ENCODE assay signal across 1 cellular context in the genomic region with DNA sequence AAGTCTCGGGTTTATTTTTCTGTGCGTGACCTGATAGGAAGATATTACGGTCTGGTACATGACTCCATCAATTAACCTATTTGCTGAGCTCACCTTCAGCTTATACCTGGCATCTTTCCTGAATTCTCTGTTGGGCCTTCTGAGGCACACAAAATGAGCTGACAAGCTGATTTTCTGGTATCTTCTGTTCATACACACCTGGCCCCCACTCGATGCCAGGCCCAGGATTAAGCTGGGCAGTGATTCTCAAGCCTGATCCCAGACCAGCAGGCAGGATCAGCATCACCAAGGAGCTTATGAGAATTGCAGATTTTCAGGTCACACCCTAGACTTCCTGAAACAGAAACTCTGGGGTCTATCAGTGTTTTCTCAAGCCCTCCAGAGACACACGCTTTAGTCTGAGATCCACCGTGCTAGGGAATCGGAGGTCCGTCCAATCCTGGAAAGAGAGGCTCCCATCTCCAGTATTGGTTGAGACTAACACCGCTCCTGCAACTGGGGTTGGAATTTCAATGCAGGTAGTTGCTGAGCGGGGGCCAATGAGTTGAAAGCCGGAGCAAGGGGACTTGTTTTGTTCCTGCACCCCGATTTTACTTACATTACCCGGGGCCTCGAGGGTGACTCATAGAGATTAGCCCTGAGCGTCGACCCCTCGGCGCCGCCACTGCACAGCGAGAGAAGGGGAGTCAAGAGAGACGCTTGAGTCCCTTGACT.
A peak's percentile ranks its signal among the peaks of the same experiment; 100 is the strongest.
TF ChIP-seq lines count a peak whose summit lies in the region.

No MANE protein-coding gene starts in this region.

TF ChIP-seq in K562, 482 proteins besides CTCF, POLR2A, EP300 and RAD21 (continued from another document and continues in another):
- no peak for TF ChIP-seq FOXK2 (conservative IDR thresholded peaks at IDR 0.05 in 1 of 2, IDR thresholded peaks at IDR 0.05 in 1 of 2; ENCODE audit: low read depth in 2 of 2)
- TF ChIP-seq, protein P1, sequence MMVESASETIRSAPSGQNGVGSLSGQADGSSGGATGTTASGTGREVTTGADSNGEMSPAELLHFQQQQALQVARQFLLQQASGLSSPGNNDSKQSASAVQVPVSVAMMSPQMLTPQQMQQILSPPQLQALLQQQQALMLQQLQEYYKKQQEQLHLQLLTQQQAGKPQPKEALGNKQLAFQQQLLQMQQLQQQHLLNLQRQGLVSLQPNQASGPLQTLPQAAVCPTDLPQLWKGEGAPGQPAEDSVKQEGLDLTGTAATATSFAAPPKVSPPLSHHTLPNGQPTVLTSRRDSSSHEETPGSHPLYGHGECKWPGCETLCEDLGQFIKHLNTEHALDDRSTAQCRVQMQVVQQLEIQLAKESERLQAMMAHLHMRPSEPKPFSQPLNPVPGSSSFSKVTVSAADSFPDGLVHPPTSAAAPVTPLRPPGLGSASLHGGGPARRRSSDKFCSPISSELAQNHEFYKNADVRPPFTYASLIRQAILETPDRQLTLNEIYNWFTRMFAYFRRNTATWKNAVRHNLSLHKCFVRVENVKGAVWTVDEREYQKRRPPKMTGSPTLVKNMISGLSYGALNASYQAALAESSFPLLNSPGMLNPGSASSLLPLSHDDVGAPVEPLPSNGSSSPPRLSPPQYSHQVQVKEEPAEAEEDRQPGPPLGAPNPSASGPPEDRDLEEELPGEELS (CRISPR knock-in tag; IDR thresholded peaks at IDR 0.05; ENCODE audit: borderline replicate concordance) = no peak
- TF ChIP-seq ZNF212 (CRISPR knock-in tag; IDR thresholded peaks at IDR 0.05) = no peak; the same call in 1 of the 2 replicates
- TF ChIP-seq TARDBP (IDR thresholded peaks at IDR 0.05) = no peak
- no peak for TF ChIP-seq GATAD2A (IDR thresholded peaks at IDR 0.05)
- TF ChIP-seq SETDB1 (IDR thresholded peaks at IDR 0.05; ENCODE audit: low read length) = no peak
- TF ChIP-seq, protein P2, sequence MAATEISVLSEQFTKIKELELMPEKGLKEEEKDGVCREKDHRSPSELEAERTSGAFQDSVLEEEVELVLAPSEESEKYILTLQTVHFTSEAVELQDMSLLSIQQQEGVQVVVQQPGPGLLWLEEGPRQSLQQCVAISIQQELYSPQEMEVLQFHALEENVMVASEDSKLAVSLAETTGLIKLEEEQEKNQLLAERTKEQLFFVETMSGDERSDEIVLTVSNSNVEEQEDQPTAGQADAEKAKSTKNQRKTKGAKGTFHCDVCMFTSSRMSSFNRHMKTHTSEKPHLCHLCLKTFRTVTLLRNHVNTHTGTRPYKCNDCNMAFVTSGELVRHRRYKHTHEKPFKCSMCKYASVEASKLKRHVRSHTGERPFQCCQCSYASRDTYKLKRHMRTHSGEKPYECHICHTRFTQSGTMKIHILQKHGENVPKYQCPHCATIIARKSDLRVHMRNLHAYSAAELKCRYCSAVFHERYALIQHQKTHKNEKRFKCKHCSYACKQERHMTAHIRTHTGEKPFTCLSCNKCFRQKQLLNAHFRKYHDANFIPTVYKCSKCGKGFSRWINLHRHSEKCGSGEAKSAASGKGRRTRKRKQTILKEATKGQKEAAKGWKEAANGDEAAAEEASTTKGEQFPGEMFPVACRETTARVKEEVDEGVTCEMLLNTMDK (IDR thresholded peaks at IDR 0.05; ENCODE audit: borderline replicate concordance, insufficient read depth, low read depth, low read length, poor library complexity, severe bottlenecking) = no peak
- TF ChIP-seq RBM22 (IDR thresholded peaks at IDR 0.05; ENCODE audit: low read depth, low read length, poor library complexity, severe bottlenecking) = no peak
- TF ChIP-seq, protein P3, sequence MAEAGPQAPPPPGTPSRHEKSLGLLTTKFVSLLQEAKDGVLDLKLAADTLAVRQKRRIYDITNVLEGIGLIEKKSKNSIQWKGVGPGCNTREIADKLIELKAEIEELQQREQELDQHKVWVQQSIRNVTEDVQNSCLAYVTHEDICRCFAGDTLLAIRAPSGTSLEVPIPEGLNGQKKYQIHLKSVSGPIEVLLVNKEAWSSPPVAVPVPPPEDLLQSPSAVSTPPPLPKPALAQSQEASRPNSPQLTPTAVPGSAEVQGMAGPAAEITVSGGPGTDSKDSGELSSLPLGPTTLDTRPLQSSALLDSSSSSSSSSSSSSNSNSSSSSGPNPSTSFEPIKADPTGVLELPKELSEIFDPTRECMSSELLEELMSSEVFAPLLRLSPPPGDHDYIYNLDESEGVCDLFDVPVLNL (CRISPR knock-in tag; IDR thresholded peaks at IDR 0.05; ENCODE audit: low read depth) = no peak
- TF ChIP-seq, protein P4, sequence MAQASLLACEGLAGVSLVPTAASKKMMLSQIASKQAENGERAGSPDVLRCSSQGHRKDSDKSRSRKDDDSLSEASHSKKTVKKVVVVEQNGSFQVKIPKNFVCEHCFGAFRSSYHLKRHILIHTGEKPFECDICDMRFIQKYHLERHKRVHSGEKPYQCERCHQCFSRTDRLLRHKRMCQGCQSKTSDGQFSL (CRISPR knock-in tag; IDR thresholded peaks at IDR 0.05) = no peak
- TF ChIP-seq, protein P4 (tag; IDR thresholded peaks at IDR 0.05) = no peak
- 0 out of 2 replicates have a peak, but pooled peaks have one; percentile 6 for TF ChIP-seq MTA2 (IDR thresholded peaks at IDR 0.05; ENCODE audit: low read depth)
- peak; percentile 94 for TF ChIP-seq ZFX (CRISPR knock-in tag; IDR thresholded peaks at IDR 0.05)
- no peak for TF ChIP-seq RBM34 (IDR thresholded peaks at IDR 0.05; ENCODE audit: borderline replicate concordance, insufficient read depth, low read length)
- no peak for TF ChIP-seq SRSF7 (optimal IDR thresholded peaks at IDR 0.05; ENCODE audit: low read depth, low read length)
- TF ChIP-seq FOXJ2 (tag; IDR thresholded peaks at IDR 0.05) = no peak
- TF ChIP-seq SMAD2 (IDR thresholded peaks at IDR 0.05; ENCODE audit: low read depth, low read length) = no peak
- no peak for TF ChIP-seq SMARCB1 (IDR thresholded peaks at IDR 0.05; ENCODE audit: insufficient read length, low read depth)
- TF ChIP-seq, protein P5, sequence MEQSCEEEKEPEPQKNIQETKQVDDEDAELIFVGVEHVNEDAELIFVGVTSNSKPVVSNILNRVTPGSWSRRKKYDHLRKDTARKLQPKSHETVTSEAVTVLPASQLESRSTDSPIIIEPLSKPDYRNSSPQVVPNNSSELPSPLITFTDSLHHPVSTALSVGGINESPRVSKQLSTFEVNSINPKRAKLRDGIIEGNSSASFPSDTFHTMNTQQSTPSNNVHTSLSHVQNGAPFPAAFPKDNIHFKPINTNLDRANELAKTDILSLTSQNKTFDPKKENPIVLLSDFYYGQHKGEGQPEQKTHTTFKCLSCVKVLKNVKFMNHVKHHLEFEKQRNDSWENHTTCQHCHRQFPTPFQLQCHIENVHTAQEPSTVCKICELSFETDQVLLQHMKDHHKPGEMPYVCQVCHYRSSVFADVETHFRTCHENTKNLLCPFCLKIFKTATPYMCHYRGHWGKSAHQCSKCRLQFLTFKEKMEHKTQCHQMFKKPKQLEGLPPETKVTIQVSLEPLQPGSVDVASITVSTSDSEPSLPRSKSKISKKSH (CRISPR knock-in tag; IDR thresholded peaks at IDR 0.05) = no peak
- TF ChIP-seq ZNF668 (CRISPR knock-in tag; IDR thresholded peaks at IDR 0.05) = no peak
- TF ChIP-seq PURB (CRISPR knock-in tag; IDR thresholded peaks at IDR 0.05; ENCODE audit: low read depth) = no peak
- no peak for TF ChIP-seq ZBTB7A (IDR thresholded peaks at IDR 0.05; ENCODE audit: borderline replicate concordance, control insufficient read depth, low read depth, low read length)
- no peak for TF ChIP-seq SRSF9 (IDR thresholded peaks at IDR 0.05; ENCODE audit: borderline replicate concordance, low read depth, low read length)
- TF ChIP-seq, protein P6, sequence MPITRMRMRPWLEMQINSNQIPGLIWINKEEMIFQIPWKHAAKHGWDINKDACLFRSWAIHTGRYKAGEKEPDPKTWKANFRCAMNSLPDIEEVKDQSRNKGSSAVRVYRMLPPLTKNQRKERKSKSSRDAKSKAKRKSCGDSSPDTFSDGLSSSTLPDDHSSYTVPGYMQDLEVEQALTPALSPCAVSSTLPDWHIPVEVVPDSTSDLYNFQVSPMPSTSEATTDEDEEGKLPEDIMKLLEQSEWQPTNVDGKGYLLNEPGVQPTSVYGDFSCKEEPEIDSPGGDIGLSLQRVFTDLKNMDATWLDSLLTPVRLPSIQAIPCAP (CRISPR knock-in tag; IDR thresholded peaks at IDR 0.05; ENCODE audit: borderline replicate concordance) = no peak
- TF ChIP-seq PCBP1 (IDR thresholded peaks at IDR 0.05; ENCODE audit: low read depth, low read length, poor library complexity, severe bottlenecking) = no peak
- TF ChIP-seq, protein P7, sequence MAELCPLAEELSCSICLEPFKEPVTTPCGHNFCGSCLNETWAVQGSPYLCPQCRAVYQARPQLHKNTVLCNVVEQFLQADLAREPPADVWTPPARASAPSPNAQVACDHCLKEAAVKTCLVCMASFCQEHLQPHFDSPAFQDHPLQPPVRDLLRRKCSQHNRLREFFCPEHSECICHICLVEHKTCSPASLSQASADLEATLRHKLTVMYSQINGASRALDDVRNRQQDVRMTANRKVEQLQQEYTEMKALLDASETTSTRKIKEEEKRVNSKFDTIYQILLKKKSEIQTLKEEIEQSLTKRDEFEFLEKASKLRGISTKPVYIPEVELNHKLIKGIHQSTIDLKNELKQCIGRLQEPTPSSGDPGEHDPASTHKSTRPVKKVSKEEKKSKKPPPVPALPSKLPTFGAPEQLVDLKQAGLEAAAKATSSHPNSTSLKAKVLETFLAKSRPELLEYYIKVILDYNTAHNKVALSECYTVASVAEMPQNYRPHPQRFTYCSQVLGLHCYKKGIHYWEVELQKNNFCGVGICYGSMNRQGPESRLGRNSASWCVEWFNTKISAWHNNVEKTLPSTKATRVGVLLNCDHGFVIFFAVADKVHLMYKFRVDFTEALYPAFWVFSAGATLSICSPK (IDR thresholded peaks at IDR 0.05; ENCODE audit: borderline replicate concordance) = 0 out of 2 replicates have a peak, but pooled peaks have one; percentile 51
- TF ChIP-seq ZNF165 (CRISPR knock-in tag; IDR thresholded peaks at IDR 0.05; ENCODE audit: borderline replicate concordance) = 0 out of 2 replicates have a peak, but pooled peaks have one; percentile 57
- TF ChIP-seq, protein P8, sequence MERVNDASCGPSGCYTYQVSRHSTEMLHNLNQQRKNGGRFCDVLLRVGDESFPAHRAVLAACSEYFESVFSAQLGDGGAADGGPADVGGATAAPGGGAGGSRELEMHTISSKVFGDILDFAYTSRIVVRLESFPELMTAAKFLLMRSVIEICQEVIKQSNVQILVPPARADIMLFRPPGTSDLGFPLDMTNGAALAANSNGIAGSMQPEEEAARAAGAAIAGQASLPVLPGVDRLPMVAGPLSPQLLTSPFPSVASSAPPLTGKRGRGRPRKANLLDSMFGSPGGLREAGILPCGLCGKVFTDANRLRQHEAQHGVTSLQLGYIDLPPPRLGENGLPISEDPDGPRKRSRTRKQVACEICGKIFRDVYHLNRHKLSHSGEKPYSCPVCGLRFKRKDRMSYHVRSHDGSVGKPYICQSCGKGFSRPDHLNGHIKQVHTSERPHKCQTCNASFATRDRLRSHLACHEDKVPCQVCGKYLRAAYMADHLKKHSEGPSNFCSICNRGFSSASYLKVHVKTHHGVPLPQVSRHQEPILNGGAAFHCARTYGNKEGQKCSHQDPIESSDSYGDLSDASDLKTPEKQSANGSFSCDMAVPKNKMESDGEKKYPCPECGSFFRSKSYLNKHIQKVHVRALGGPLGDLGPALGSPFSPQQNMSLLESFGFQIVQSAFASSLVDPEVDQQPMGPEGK (CRISPR knock-in tag; IDR thresholded peaks at IDR 0.05; ENCODE audit: borderline replicate concordance) = 0 out of 2 replicates have a peak, but pooled peaks have one; percentile 31
- no peak for TF ChIP-seq RCOR1 (IDR thresholded peaks at IDR 0.05; ENCODE audit: borderline replicate concordance in 1 of 2, low read depth in 2 of 2, low read length in 2 of 2)
- TF ChIP-seq, protein P9, sequence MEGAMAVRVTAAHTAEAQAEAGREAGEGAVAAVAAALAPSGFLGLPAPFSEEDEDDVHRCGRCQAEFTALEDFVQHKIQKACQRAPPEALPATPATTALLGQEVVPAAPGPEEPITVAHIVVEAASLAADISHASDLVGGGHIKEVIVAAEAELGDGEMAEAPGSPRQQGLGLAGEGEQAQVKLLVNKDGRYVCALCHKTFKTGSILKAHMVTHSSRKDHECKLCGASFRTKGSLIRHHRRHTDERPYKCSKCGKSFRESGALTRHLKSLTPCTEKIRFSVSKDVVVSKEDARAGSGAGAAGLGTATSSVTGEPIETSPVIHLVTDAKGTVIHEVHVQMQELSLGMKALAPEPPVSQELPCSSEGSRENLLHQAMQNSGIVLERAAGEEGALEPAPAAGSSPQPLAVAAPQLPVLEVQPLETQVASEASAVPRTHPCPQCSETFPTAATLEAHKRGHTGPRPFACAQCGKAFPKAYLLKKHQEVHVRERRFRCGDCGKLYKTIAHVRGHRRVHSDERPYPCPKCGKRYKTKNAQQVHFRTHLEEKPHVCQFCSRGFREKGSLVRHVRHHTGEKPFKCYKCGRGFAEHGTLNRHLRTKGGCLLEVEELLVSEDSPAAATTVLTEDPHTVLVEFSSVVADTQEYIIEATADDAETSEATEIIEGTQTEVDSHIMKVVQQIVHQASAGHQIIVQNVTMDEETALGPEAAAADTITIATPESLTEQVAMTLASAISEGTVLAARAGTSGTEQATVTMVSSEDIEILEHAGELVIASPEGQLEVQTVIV (CRISPR knock-in tag; IDR thresholded peaks at IDR 0.05; ENCODE audit: borderline replicate concordance) = no peak
- TF ChIP-seq, protein P10, sequence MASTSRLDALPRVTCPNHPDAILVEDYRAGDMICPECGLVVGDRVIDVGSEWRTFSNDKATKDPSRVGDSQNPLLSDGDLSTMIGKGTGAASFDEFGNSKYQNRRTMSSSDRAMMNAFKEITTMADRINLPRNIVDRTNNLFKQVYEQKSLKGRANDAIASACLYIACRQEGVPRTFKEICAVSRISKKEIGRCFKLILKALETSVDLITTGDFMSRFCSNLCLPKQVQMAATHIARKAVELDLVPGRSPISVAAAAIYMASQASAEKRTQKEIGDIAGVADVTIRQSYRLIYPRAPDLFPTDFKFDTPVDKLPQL (IDR thresholded peaks at IDR 0.05; ENCODE audit: extremely low read depth, insufficient read length) = no peak
- TF ChIP-seq ZC3H11A (IDR thresholded peaks at IDR 0.05; ENCODE audit: low read depth, low read length) = no peak
- TF ChIP-seq, protein P11, sequence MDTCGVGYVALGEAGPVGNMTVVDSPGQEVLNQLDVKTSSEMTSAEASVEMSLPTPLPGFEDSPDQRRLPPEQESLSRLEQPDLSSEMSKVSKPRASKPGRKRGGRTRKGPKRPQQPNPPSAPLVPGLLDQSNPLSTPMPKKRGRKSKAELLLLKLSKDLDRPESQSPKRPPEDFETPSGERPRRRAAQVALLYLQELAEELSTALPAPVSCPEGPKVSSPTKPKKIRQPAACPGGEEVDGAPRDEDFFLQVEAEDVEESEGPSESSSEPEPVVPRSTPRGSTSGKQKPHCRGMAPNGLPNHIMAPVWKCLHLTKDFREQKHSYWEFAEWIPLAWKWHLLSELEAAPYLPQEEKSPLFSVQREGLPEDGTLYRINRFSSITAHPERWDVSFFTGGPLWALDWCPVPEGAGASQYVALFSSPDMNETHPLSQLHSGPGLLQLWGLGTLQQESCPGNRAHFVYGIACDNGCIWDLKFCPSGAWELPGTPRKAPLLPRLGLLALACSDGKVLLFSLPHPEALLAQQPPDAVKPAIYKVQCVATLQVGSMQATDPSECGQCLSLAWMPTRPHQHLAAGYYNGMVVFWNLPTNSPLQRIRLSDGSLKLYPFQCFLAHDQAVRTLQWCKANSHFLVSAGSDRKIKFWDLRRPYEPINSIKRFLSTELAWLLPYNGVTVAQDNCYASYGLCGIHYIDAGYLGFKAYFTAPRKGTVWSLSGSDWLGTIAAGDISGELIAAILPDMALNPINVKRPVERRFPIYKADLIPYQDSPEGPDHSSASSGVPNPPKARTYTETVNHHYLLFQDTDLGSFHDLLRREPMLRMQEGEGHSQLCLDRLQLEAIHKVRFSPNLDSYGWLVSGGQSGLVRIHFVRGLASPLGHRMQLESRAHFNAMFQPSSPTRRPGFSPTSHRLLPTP (IDR thresholded peaks at IDR 0.05; ENCODE audit: borderline replicate concordance, extremely low read depth, insufficient read length) = no peak
- TF ChIP-seq XRCC4 (IDR thresholded peaks at IDR 0.05; ENCODE audit: extremely low read depth, insufficient read depth, insufficient read length) = no peak
